In the genomic region with DNA sequence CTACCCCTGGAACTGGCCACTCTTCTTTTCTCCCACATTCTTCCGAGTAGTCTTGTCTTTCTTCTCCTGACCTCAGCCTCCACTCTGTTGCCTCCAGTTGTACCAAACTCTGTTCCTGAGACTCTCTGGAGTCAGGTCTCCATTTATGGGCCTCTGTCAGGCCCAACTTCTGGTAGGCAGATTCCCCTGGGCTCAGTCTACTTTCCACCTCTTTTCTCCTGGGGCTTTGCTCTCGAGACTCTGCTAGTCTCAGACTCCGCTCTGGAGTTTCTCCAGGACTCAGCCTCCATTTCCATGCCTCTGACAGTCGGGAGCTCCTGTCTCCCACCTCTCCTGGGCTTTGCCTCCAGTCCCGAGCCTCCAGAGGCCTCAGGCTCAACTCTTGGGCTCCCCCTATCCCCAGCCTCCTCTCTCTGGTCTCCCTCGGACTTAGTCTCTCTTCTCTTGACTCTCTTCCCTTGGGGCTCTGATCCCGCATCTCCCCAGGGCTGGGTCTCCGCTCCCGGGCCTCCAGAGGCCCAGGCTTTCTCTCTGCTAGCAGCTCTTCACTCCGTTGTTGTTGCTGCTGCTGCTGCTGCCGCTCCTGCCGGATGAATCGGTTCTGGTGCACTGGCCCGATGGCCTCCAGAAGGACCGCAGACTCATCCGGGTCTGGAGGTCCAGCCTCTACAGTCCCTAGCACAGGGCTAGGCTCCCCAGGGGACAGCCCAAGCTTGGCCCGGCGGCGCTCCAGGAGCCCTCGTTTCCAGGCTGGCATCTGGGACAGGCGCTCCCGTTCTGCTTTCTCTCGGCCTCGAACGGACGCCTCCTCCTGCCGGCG, we compare ENCODE assay signal across 3 cellular contexts.
TF ChIP-seq lines count a peak whose summit lies in the region.

No MANE protein-coding gene starts in this region.

TF ChIP-seq in SK-N-SH, 30 proteins besides CTCF, POLR2A, EP300 and RAD21:
- TF ChIP-seq MXI1 (IDR thresholded peaks at IDR 0.05; ENCODE audit: low read depth, low read length) = no peak
- no peak for TF ChIP-seq NRF1 (IDR thresholded peaks at IDR 0.05; ENCODE audit: low read depth, low read length)
- TF ChIP-seq SMC3 (IDR thresholded peaks at IDR 0.05; ENCODE audit: low read depth, low read length) = no peak
- no peak for TF ChIP-seq GATA2 (CRISPR knock-in tag; IDR thresholded peaks at IDR 0.05)
- no peak for TF ChIP-seq CHD2 (IDR thresholded peaks at IDR 0.05; ENCODE audit: low read length, partially characterized antibody)
- no peak for TF ChIP-seq RCOR1 (IDR thresholded peaks at IDR 0.05; ENCODE audit: low read length)
- no peak for TF ChIP-seq FOXJ3 (CRISPR knock-in tag; IDR thresholded peaks at IDR 0.05)

TF ChIP-seq in SK-N-SH treated with all-trans-retinoic acid at 6 μM for 48 hours, 23 proteins besides CTCF, POLR2A, EP300 and RAD21:
- TF ChIP-seq RARB (CRISPR knock-in tag; IDR thresholded peaks at IDR 0.05) (no peak), ISL1 (CRISPR knock-in tag; IDR thresholded peaks at IDR 0.05) (no peak), ZFP30 (CRISPR knock-in tag; IDR thresholded peaks at IDR 0.05) (no peak), ZC3H10 (CRISPR knock-in tag; IDR thresholded peaks at IDR 0.05) (no peak)
- TF ChIP-seq, protein P1, sequence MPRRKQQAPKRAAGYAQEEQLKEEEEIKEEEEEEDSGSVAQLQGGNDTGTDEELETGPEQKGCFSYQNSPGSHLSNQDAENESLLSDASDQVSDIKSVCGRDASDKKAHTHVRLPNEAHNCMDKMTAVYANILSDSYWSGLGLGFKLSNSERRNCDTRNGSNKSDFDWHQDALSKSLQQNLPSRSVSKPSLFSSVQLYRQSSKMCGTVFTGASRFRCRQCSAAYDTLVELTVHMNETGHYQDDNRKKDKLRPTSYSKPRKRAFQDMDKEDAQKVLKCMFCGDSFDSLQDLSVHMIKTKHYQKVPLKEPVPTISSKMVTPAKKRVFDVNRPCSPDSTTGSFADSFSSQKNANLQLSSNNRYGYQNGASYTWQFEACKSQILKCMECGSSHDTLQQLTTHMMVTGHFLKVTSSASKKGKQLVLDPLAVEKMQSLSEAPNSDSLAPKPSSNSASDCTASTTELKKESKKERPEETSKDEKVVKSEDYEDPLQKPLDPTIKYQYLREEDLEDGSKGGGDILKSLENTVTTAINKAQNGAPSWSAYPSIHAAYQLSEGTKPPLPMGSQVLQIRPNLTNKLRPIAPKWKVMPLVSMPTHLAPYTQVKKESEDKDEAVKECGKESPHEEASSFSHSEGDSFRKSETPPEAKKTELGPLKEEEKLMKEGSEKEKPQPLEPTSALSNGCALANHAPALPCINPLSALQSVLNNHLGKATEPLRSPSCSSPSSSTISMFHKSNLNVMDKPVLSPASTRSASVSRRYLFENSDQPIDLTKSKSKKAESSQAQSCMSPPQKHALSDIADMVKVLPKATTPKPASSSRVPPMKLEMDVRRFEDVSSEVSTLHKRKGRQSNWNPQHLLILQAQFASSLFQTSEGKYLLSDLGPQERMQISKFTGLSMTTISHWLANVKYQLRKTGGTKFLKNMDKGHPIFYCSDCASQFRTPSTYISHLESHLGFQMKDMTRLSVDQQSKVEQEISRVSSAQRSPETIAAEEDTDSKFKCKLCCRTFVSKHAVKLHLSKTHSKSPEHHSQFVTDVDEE (CRISPR knock-in tag; IDR thresholded peaks at IDR 0.05) = no peak

TF ChIP-seq in endothelial cell of umbilical vein, 7 proteins besides CTCF, POLR2A, EP300 and RAD21:
- TF ChIP-seq FOS (IDR thresholded peaks at IDR 0.05; ENCODE audit: borderline replicate concordance, insufficient read depth, low read length) (no peak), JUN (IDR thresholded peaks at IDR 0.05; ENCODE audit: borderline replicate concordance, insufficient read depth, insufficient read length, low read depth) (no peak)
- TF ChIP-seq, protein P2, sequence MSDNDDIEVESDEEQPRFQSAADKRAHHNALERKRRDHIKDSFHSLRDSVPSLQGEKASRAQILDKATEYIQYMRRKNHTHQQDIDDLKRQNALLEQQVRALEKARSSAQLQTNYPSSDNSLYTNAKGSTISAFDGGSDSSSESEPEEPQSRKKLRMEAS (IDR thresholded peaks at IDR 0.05; ENCODE audit: insufficient read depth, insufficient read length) = no peak
